Comparison of ENCODE assay signal across 8 cellular contexts in genomic region chr10:15859865-15860691, GRCh38. TPM values are rescaled to one million over a fixed set of nuclear protein-coding genes. Genes with fewer than 3 reads are reported as not detected.
A peak's percentile ranks its signal among the peaks of the same experiment; 100 is the strongest.
DNase-seq lines count a peak whose midpoint lies in the region; ATAC-seq, FAIRE-seq and TF ChIP-seq lines count a peak whose summit lies in the region.

TSS of gene MINDY3 (minus strand) at chr10:15860507. CDS start at chr10:15860299, 208 bp downstream.

- H3K4me3 ChIP-seq in H1 (ENCODE audit: extremely low read depth in 1 of 4, insufficient read depth in 2 of 4, low read depth in 3 of 4, low read length in 4 of 4), result peak within 1 kb of the TSS; percentile 77 to 93 (median 89)

- DNase-seq in CD4-positive, alpha-beta T cell, result peak; percentile 65 to 81 (median 76)
- DNase-seq in NK-92 treated with Interleukin-12 subunit alpha and Interleukin-12 subunit beta, amount 100 ng/mL, for 24 hours (lab: John Stamatoyannopoulos, UW), result peak; percentile 63
- DNase-seq in activated CD8-positive, alpha-beta memory T cell treated with anti-CD3 and anti-CD28 coated beads for 24 hours, result peak; percentile 89
- peak; percentile 57 to 74 for DNase-seq in H1 (ENCODE audit: low read depth in 1 of 2, low spot score in 2 of 2)
- peak; percentile 64 to 68 for DNase-seq in memory B cell (ENCODE audit: low spot score in 2 of 2)
- DNase-seq in stimulated activated CD8-positive, alpha-beta memory T cell treated with anti-CD3 and anti-CD28 coated beads, Interleukin-12 subunit alpha, Interleukin-12 subunit beta, amount 100 ng/mL, for 1 hour (ENCODE audit: low read depth), result peak; percentile 79

- H3K23ac ChIP-seq in H1 (ENCODE audit: insufficient read length), result no peak within 1 kb of the TSS

- no peak within 1 kb of the TSS for H2BK15ac ChIP-seq in H1 (ENCODE audit: low read length)

- intact Hi-C loops in CD4-positive, alpha-beta T cell (cut with DNase I, micrococcal nuclease), result loop anchor here in 1 of 2 experiments (5.0 kb wide), 3 partner anchors 577 to 1782 kb away; partner anchors contain the start of genes PTER, RSU1 and STAM

- no peak for TF ChIP-seq RAD21 in H1 (IDR thresholded peaks at IDR 0.05 in 1 of 2, conservative IDR thresholded peaks at IDR 0.05 in 1 of 2; ENCODE audit: low read depth in 2 of 2, low read length in 2 of 2)

- H3K4me1 ChIP-seq in H1 (replicated peaks in 1 of 4; ENCODE audit: control insufficient read depth in 3 of 4, insufficient read depth in 4 of 4, low read length in 3 of 4), result 0 out of 7 replicates have a peak, but pooled peaks cover 0 to 2% (median 0%) of the 10 kb centered on the region in 4 experiments

- no peak within 1 kb of the TSS for H3K18ac ChIP-seq in H1 (ENCODE audit: extremely low read depth, low read length)

- H2BK120ac ChIP-seq in H1 (replicated peaks; ENCODE audit: low read depth, low read length), result no peak within 1 kb of the TSS

- no peak within 1 kb of the TSS for H3K4ac ChIP-seq in H1 (replicated peaks; ENCODE audit: insufficient read length, low read depth, low read length)

- no peak for FAIRE-seq in H1 (lab: Jason Lieb, UNC)

- H2AK5ac ChIP-seq in H1 (ENCODE audit: low read depth, low read length), result no peak within 1 kb of the TSS

- H3K4me1 Mint-ChIP-seq in CD4-positive, alpha-beta T cell (ENCODE audit: low read depth), result peaks cover 52% of the 10 kb centered on the region
- peaks cover 26% of the 10 kb centered on the region for H3K4me1 Mint-ChIP-seq in memory B cell

- H3K36me3 Mint-ChIP-seq in CD4-positive, alpha-beta T cell (ENCODE audit: low read depth), result peaks cover 32% of the 10 kb centered on the region
- H3K36me3 Mint-ChIP-seq in memory B cell, result peaks cover 12% of the 10 kb centered on the region

- no peak for TF ChIP-seq POLR2A in H1 (IDR thresholded peaks at IDR 0.05; ENCODE audit: control extremely low read depth in 1 of 2, low read depth in 2 of 2, low read length in 2 of 2)

- H3K23me2 ChIP-seq in H1 (ENCODE audit: low read depth, low read length), result peaks cover 5% of the 10 kb centered on the region; the same call in 1 of the 2 replicates

- POLR2A ChIA-PET in CD4-positive, alpha-beta T cell (lab: Charles Lee), result interaction anchor here (1.1 to 2.4 kb wide), 4 partner anchors 17 to 1784 kb away, joined by 3 to 10 read pairs (median 6); partner anchors contain the start of genes PTER, RSU1 and STAM
- POLR2A ChIA-PET in H1 (lab: Charles Lee; ENCODE audit: partially characterized antibody), result interaction anchor here (0.6 kb wide), 1 partner anchor 577 kb away, joined by 3 read pairs; no protein-coding TSS in a partner anchor

- H4K20me1 ChIP-seq in H1 (replicated peaks in 1 of 2; ENCODE audit: control insufficient read depth in 1 of 2, insufficient read depth in 2 of 2, low read length in 2 of 2), result peaks cover 0 to 2% of the 10 kb centered on the region in 2 experiments

- H4K5ac ChIP-seq in H1 (ENCODE audit: insufficient read length, low read depth, low read length), result no peak within 1 kb of the TSS

- H3K14ac ChIP-seq in H1 (ENCODE audit: insufficient read length), result no peak within 1 kb of the TSS

- CTCF ChIA-PET in CD4-positive, alpha-beta T cell (lab: Charles Lee), result no interaction called here
- CTCF ChIA-PET in H1 (lab: Charles Lee; ENCODE audit: partially characterized antibody), result interaction anchor here (0.7 to 1.5 kb wide), 4 partner anchors 11 to 980 kb away, joined by 3 to 4 read pairs (median 3); no protein-coding TSS in a partner anchor

- H2BK12ac ChIP-seq in H1 (ENCODE audit: low read depth, low read length), result no peak within 1 kb of the TSS

- WGBS in H1 (ENCODE audit: extremely low coverage in 1 of 2, insufficient coverage in 1 of 2, insufficient read length in 1 of 2, insufficient replicate concordance in 2 of 2, low coverage in 1 of 2, low lambda C conversion rate in 2 of 2, missing lambda C conversion rate in 1 of 2), 2 experiments, result 3% methylated on average over 46 of the region's 50 CpGs; no CpG with 5 or more reads in 1 of the 2 experiments

- peak within 1 kb of the TSS in 2 of 4 experiments; percentile 25 to 47; a peak in 3 of 7 replicates for H3K9ac ChIP-seq in H1 (replicated peaks in 1 of 4; ENCODE audit: extremely low read depth in 1 of 4, low read depth in 3 of 4, low read length in 3 of 4)

- peaks cover 17% of the 10 kb centered on the region for H3K27me3 ChIP-seq in CD4-positive, alpha-beta T cell (ENCODE audit: control insufficient read depth, insufficient read depth, low read length)
- peaks cover 0 to 26% (median 15%) of the 10 kb centered on the region in 4 experiments; a peak in 6 of 7 replicates for H3K27me3 ChIP-seq in H1 (replicated peaks in 1 of 4; ENCODE audit: control insufficient read depth in 3 of 4, extremely low read depth in 1 of 4, insufficient read depth in 3 of 4, low read length in 3 of 4)

- peak within 1 kb of the TSS; percentile 89 for H3K27ac Mint-ChIP-seq in CD4-positive, alpha-beta T cell
- peak within 1 kb of the TSS; percentile 93 for H3K27ac Mint-ChIP-seq in memory B cell

- peak within 1 kb of the TSS; percentile 85 for H4K8ac ChIP-seq in H1 (ENCODE audit: extremely low read depth, insufficient read depth, low read length)

- ATAC-seq in CD4-positive, alpha-beta T cell (ENCODE audit: poor library complexity), result peak; percentile 95
- ATAC-seq in GM19395 (IDR thresholded peaks at IDR 0.05; ENCODE audit: unreplicated experiment), result peak; percentile 95
- peak; percentile 84 for ATAC-seq in HG03558 (IDR thresholded peaks at IDR 0.05; ENCODE audit: extremely low read depth, unreplicated experiment)
- peak; percentile 94 for ATAC-seq in memory B cell (ENCODE audit: low read depth)

- peaks cover 0 to 10% of the 10 kb centered on the region in 2 experiments; a peak in 2 of 4 replicates for H3K79me2 ChIP-seq in H1 (ENCODE audit: control insufficient read depth in 1 of 2, insufficient read depth in 2 of 2, low read length in 2 of 2)

- H3K27me3 Mint-ChIP-seq in CD4-positive, alpha-beta T cell, result peaks cover 19% of the 10 kb centered on the region
- peaks cover 5% of the 10 kb centered on the region for H3K27me3 Mint-ChIP-seq in memory B cell

- no peak within 1 kb of the TSS for H4K91ac ChIP-seq in H1 (replicated peaks; ENCODE audit: insufficient read length, low read length)

- no peak for TF ChIP-seq CTCF in CD4-positive, alpha-beta T cell (IDR thresholded peaks at IDR 0.05)
- TF ChIP-seq CTCF in H1 (IDR thresholded peaks at IDR 0.05; ENCODE audit: control extremely low read depth in 1 of 3, insufficient read depth in 1 of 3, low read depth in 1 of 3, low read length in 3 of 3), result no peak

- no peak for TF ChIP-seq EP300 in H1 (IDR thresholded peaks at IDR 0.05; ENCODE audit: borderline replicate concordance in 1 of 2, low read depth in 2 of 2, low read length in 2 of 2)

- no peaks in the 10 kb centered on the region for H3K9me3 Mint-ChIP-seq in CD4-positive, alpha-beta T cell
- peaks cover 1% of the 10 kb centered on the region for H3K9me3 Mint-ChIP-seq in memory B cell

- no peaks in the 10 kb centered on the region for H3K36me3 ChIP-seq in H1 (ENCODE audit: control insufficient read depth in 2 of 4, insufficient read depth in 4 of 4, low read length in 3 of 4)

- H3K4me2 ChIP-seq in H1 (ENCODE audit: insufficient read depth in 1 of 2, low read depth in 2 of 2, low read length in 2 of 2), result peak within 1 kb of the TSS; percentile 69 to 93

- no peaks in the 10 kb centered on the region for H3K9me3 ChIP-seq in CD4-positive, alpha-beta T cell (ENCODE audit: control insufficient read depth, low read length)
- H3K9me3 ChIP-seq in H1 (ENCODE audit: insufficient read depth in 2 of 2, low read depth in 1 of 2, low read length in 1 of 2), result peaks cover 0 to 5% of the 10 kb centered on the region in 2 experiments; a peak in 1 of 4 replicates

- H3K79me1 ChIP-seq in H1 (ENCODE audit: low read depth, low read length), result no peaks in the 10 kb centered on the region

- H3K56ac ChIP-seq in H1 (replicated peaks; ENCODE audit: insufficient read length, low read depth, low read length), result no peak within 1 kb of the TSS

- peak within 1 kb of the TSS; percentile 97 for H2AFZ ChIP-seq in H1 (ENCODE audit: low read length)

- no peak within 1 kb of the TSS for H2BK20ac ChIP-seq in H1 (ENCODE audit: low read length)

- no peak within 1 kb of the TSS for H3K27ac ChIP-seq in CD4-positive, alpha-beta T cell (ENCODE audit: low read depth, low read length)
- H3K27ac ChIP-seq in H1 (ENCODE audit: low read depth, low read length), result no peak within 1 kb of the TSS

- H2BK5ac ChIP-seq in H1 (ENCODE audit: low read depth, low read length), result no peak within 1 kb of the TSS

- peak within 1 kb of the TSS; percentile 98 for H3K4me3 Mint-ChIP-seq in CD4-positive, alpha-beta T cell
- peak within 1 kb of the TSS; percentile 99 for H3K4me3 Mint-ChIP-seq in memory B cell

TF ChIP-seq in H1, 55 proteins besides CTCF, POLR2A, EP300 and RAD21 (continues in another document):
- TF ChIP-seq SIN3A (conservative IDR thresholded peaks at IDR 0.05 in 1 of 2, IDR thresholded peaks at IDR 0.05 in 1 of 2; ENCODE audit: low read depth in 1 of 2, low read length in 2 of 2) (0 out of 4 replicates have a peak, but pooled peaks of 1 of the 2 experiments have one; percentile 16), GABPA (IDR thresholded peaks at IDR 0.05; ENCODE audit: borderline replicate concordance, insufficient read depth, low read length) (peak; percentile 87; the same call in 1 of the 2 replicates), PHF8 (conservative IDR thresholded peaks at IDR 0.05; ENCODE audit: low read depth, low read length) (0 out of 2 replicates have a peak, but pooled peaks have one; percentile 60), RFX5 (IDR thresholded peaks at IDR 0.05; ENCODE audit: borderline replicate concordance, low read depth, low read length) (no peak), TAF1 (IDR thresholded peaks at IDR 0.05; ENCODE audit: low read depth, low read length) (peak; percentile 30; the same call in 1 of the 2 replicates), KDM4A (IDR thresholded peaks at IDR 0.05; ENCODE audit: low read depth, low read length, severe bottlenecking) (peak; percentile 99), TBP (IDR thresholded peaks at IDR 0.05; ENCODE audit: low read depth, low read length) (no peak), ZNF274 (IDR thresholded peaks at IDR 0.05; ENCODE audit: borderline replicate concordance, extremely low read depth, low read length) (no peak), MAX (IDR thresholded peaks at IDR 0.05) (peak; percentile 26; the same call in 1 of the 2 replicates)

RNA-seq across cellular contexts. Expression of gene MINDY3, which starts in this region (rescaled TPM):
- total RNA-seq in CD4-positive, alpha-beta T cell, result 10 to 100 TPM; 39.8 to 40.6 TPM
- 13.1 and 13.6 TPM in 2 replicates for total RNA-seq in H1 (2021; fragmentation: NEBNext Ultra II Directional; extraction: Animal tissue kit (Norgen Biotek cat#: 25700))
- 3.0 and 4.6 TPM in 2 replicates for polyA plus RNA-seq in H1 (2011; rRNA removed)
- 6.5 TPM for polyA plus RNA-seq in H1 (2011; cell fraction: cytosol; rRNA removed)
- 4.3 TPM for polyA plus RNA-seq in H1 (2011; cell fraction: nucleus; rRNA removed)
- 5.4 to 15.6 TPM (median 5.9 TPM) in 4 replicates for polyA plus RNA-seq in H1 (2012, experiment 1 of 2)
- 2.7 TPM for polyA plus RNA-seq in H1 (2012, experiment 2 of 2)
- polyA plus RNA-seq in H1 (2013, experiment 1 of 2), result 8.5 TPM
- 8.1 TPM for polyA plus RNA-seq in H1 (2013, experiment 2 of 2)
- 3.9 and 7.1 TPM in 2 replicates for polyA minus RNA-seq in H1 (2011; rRNA and poly(A)+ RNA removed)
- polyA minus RNA-seq in H1 (2011; cell fraction: cytosol; rRNA and poly(A)+ RNA removed), result 5.1 TPM
- polyA minus RNA-seq in H1 (2011; cell fraction: nucleus; rRNA and poly(A)+ RNA removed), result 10.2 TPM
